ENCODE assay signal across 9 cellular contexts in the genomic region with DNA sequence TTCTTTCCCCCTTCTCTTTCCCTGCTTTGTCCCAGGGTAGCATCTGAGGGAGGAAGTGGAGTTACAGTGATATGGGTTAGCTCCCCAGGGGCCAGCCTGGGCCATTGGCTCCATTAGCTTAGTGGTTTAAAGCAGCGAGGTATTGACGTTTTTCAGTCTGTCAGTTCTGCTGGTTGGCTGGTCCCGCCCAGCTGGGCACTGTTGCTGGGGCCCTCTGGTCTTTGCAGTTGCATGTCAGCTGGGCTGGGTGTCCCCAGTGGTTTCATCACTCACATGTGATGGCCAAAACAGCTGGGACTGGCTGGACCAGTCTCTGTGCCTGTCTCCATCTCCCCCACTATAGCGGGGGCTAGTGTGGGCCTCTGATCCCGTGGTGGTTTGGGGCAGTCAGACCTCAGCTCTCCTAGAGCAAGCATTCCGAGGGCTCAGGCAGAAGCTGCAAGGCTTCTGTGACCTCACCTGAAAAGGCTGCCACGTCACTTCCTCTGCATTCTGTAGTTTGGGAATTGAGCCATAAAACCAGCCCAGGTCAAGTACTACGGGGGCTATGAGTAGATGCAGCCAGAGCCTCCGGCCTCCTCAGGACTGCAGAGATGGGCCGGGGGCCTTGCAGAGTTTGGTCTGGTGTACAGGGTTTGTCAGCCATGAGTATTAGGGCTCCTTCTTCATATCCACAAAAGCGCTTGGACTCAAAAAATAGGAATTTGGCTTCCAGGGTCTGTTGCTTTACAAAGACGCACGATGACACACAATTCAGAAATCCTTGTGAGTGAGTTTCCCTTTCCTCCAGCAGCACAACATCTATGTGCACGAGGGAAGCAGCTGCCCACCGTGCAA. TPM values are rescaled to one million over a fixed set of nuclear protein-coding genes. Genes with fewer than 3 reads are reported as not detected.
DNase-seq lines count a peak whose midpoint lies in the region; ATAC-seq, FAIRE-seq and TF ChIP-seq lines count a peak whose summit lies in the region.
"Had no signal": no experiment of that assay in that cellular context is flagged by ENCODE, and none has a peak within 500 bp of the region (broad histone marks: within the 10 kb centered on the region; RNA-seq: fewer than 3 reads in every experiment).

No MANE protein-coding gene starts in this region.

- H3K27me3 ChIP-seq in BE2C: no peaks in the 10 kb centered on the region
- H3K27me3 ChIP-seq in K562 (ENCODE audit: control insufficient read depth in 2 of 2, insufficient read depth in 2 of 2, low read length in 2 of 2): no peaks in the 10 kb centered on the region

- WGBS in K562 (ENCODE audit: insufficient coverage, low coverage, missing lambda C conversion rate): 80% methylated on average over 14 of the region's 15 CpGs
- 79 to 81% methylated on average over 15 of the region's 15 CpGs for WGBS in lower leg skin, 2 donors

- CTCF ChIA-PET in K562 (lab: Yijun Ruan, JAX; ENCODE audit: low intra/inter-chr PET ratio): no interaction called here

- H3K36me3 Mint-ChIP-seq in HFFc6 (ENCODE audit: low read depth) (no peaks in the 10 kb centered on the region; the same call in 1 of the 2 replicates), memory B cell (peaks cover 6% of the 10 kb centered on the region)

- ATAC-seq in K562 (no peak), memory B cell (ENCODE audit: low read depth) (peak; percentile 33), GM18867 (IDR thresholded peaks at IDR 0.05; ENCODE audit: unreplicated experiment) (no peak)

- H3K9me1 ChIP-seq in K562 (ENCODE audit: control insufficient read depth, insufficient read depth, low read length): peaks cover 4% of the 10 kb centered on the region

- POLR2A ChIA-PET in K562 (lab: Yijun Ruan, JAX): interaction anchor here (0.6 kb wide), 1 partner anchor 436 kb away, joined by 5 read pairs; no protein-coding TSS in a partner anchor

- intact Hi-C loops in K562 (cut with micrococcal nuclease) (loop anchor here (5.0 kb wide), 1 partner anchor 98 kb away; no protein-coding TSS in a partner anchor), lower leg skin (cut with DNase I; ENCODE audit: low total_unique reads) (loop anchor here (5.0 kb wide), 1 partner anchor 118 kb away; no protein-coding TSS in a partner anchor)

- H3K79me2 ChIP-seq in K562 (ENCODE audit: control insufficient read depth, insufficient read depth, low read length): peaks cover 94% of the 10 kb centered on the region

- peaks cover 20% of the 10 kb centered on the region; the same call in 1 of the 2 replicates for H4K20me1 ChIP-seq in K562 (replicated peaks; ENCODE audit: control insufficient read depth, insufficient read depth, low read length)

- TF ChIP-seq CTCF in BE2C (IDR thresholded peaks at IDR 0.05; ENCODE audit: low read depth, low read length) (no peak), HFFc6 (IDR thresholded peaks at IDR 0.05) (no peak), K562 (IDR thresholded peaks at IDR 0.05 in 2 of 3, conservative IDR thresholded peaks at IDR 0.05 in 1 of 3; ENCODE audit: insufficient read depth in 2 of 3, low read depth in 1 of 3, low read length in 3 of 3) (no peak), lower leg skin (IDR thresholded peaks at IDR 0.05) (no peak)

- H3K4me1 ChIP-seq in BE2C (peaks cover 37% of the 10 kb centered on the region), K562 (replicated peaks in 1 of 2; ENCODE audit: control insufficient read depth in 2 of 2, insufficient read depth in 2 of 2, low read length in 2 of 2) (peaks cover 38 to 48% of the 10 kb centered on the region in 2 experiments)

- no peak for TF ChIP-seq EP300 in K562 (IDR thresholded peaks at IDR 0.05; ENCODE audit: low read length)

- peak; percentile 58 for DNase-seq in BE2C
- DNase-seq in HFFc6: peak; percentile 57
- no peak for DNase-seq in K562 (ENCODE audit: extremely low read depth in 1 of 4, low spot score in 3 of 4)
- no peak for DNase-seq in memory B cell (ENCODE audit: low spot score in 2 of 2)
- no peak for DNase-seq in NCI-H1694 treated with DMSO at 0.1 percent for 48 hours (lab: John Stamatoyannopoulos, UW)
- DNase-seq in lower leg skin (ENCODE audit: low spot score in 2 of 2): no peak
- no peak for DNase-seq in SK-N-DZ (ENCODE audit: low spot score)
- DNase-seq: NCI-H2081 treated with DMSO at 0.1 percent for 48 hours had no signal

- TF ChIP-seq POLR2A in K562 (conservative IDR thresholded peaks at IDR 0.05) (no peak), lower leg skin (IDR thresholded peaks at IDR 0.05) (no peak)

- no peak for FAIRE-seq in K562 (lab: Jason Lieb, UNC)

- H3K36me3 ChIP-seq in BE2C (peaks cover 17% of the 10 kb centered on the region), K562 (ENCODE audit: control insufficient read depth, insufficient read depth, low read length) (peaks cover 68% of the 10 kb centered on the region; the same call in 2 of the 3 replicates)

- peak overlapping the region in 1 of 2 experiments; percentile 68; a peak in 2 of 4 replicates for H3K9ac ChIP-seq in K562 (ENCODE audit: insufficient read depth in 1 of 2, low read depth in 2 of 2, low read length in 2 of 2)

- H3K27ac Mint-ChIP-seq in HFFc6 (peak overlapping the region; percentile 97), memory B cell (peak overlapping the region; percentile 85)

- no peak overlapping the region for H2AFZ ChIP-seq in K562 (ENCODE audit: low read depth, low read length)

- H3K4me2 ChIP-seq in K562 (ENCODE audit: insufficient read depth, low read length): no peak overlapping the region

- TF ChIP-seq RAD21 in K562 (CRISPR knock-in tag; conservative IDR thresholded peaks at IDR 0.05 in 1 of 2, IDR thresholded peaks at IDR 0.05 in 1 of 2): no peak

- BruUV-seq in K562 (replicated peaks; lab: Mats Ljungman, UMichigan): no TSS peak

- H3K9me3 ChIP-seq in BE2C (no peaks in the 10 kb centered on the region), K562 (replicated peaks; ENCODE audit: control insufficient read depth, insufficient read depth, low read depth, low read length) (no peaks in the 10 kb centered on the region)

- H3K4me3 ChIP-seq in BE2C (ENCODE audit: low read depth, low read length): no peak overlapping the region
- H3K4me3 ChIP-seq in K562: no peak overlapping the region
- no peak overlapping the region for H3K4me3 ChIP-seq in lower leg skin (ENCODE audit: low read depth, poor library complexity, severe bottlenecking)

- peaks cover 64% of the 10 kb centered on the region for H3K4me1 Mint-ChIP-seq in HFFc6 (ENCODE audit: low read depth)
- H3K4me1 Mint-ChIP-seq in memory B cell: peaks cover 36% of the 10 kb centered on the region

- no peak overlapping the region; the same call in 2 of the 3 replicates for H3K27ac ChIP-seq in K562 (ENCODE audit: extremely low read depth, low read depth, low read length)

- no peaks in the 10 kb centered on the region for H3K9me3 Mint-ChIP-seq in HFFc6
- no peaks in the 10 kb centered on the region for H3K9me3 Mint-ChIP-seq in memory B cell

- peak overlapping the region; percentile 67 for H3K4me3 Mint-ChIP-seq in HFFc6
- no peak overlapping the region for H3K4me3 Mint-ChIP-seq in memory B cell

- in situ Hi-C loops in K562 (cut with MboI): no loop called here

- peaks cover 4% of the 10 kb centered on the region for H3K27me3 Mint-ChIP-seq in HFFc6 (ENCODE audit: insufficient read depth)
- H3K27me3 Mint-ChIP-seq in memory B cell: no peaks in the 10 kb centered on the region

RNA-seq across cellular contexts. Expression of a gene that starts 30.0 kb away (rescaled TPM):
- 1.5 TPM for polyA plus RNA-seq in BE2C (2012; ENCODE audit: insufficient read depth, insufficient read length, low read depth)
- total RNA-seq in HFFc6 (2021; fragmentation: NEBNext Ultra II Directional; extraction: Animal tissue kit (Norgen Biotek cat#: 25700)): 1 to 10 TPM in 2 of 6 experiments, under 1 TPM in 4; 0.61 to 1.3 (median 0.92) TPM
- total RNA-seq in K562 (2011; cell fraction: chromatin; rRNA removed; ENCODE audit: low replicate concordance): 1.3 and 7.5 TPM in 2 replicates
- 14.5 and 15.7 TPM in 2 replicates for total RNA-seq in K562 (2011; cell fraction: nucleolus; rRNA removed)
- 4.5 TPM in 2 replicates for total RNA-seq in K562 (2011; cell fraction: nucleoplasm; rRNA removed)
- total RNA-seq in K562 (2014; rRNA removed): 2.0 and 2.1 TPM in 2 replicates
- 0.22 TPM in 1 of 2 replicates, not detected in the other for total RNA-seq in K562 (2014; rRNA removed; fragmentation: Illumina TruSeq; extraction: Trizol)
- total RNA-seq in K562 (2015; rRNA removed; fragmentation: Illumina TruSeq; extraction: Trizol): 0.76 and 0.90 TPM in 2 replicates
- total RNA-seq in K562 (2021): 2.4 and 2.6 TPM in 2 replicates
- 0.93 and 1.8 TPM in 2 replicates for polyA plus RNA-seq in K562 (2011; rRNA removed)
- 2.5 and 7.7 TPM in 2 replicates for polyA plus RNA-seq in K562 (2011; cell fraction: cytosol; rRNA removed)
- polyA plus RNA-seq in K562 (2011; cell fraction: nucleus; rRNA removed): 3.6 and 7.5 TPM in 2 replicates
- 1.3 and 2.7 TPM in 2 replicates for polyA plus RNA-seq in K562 (2012)
- polyA plus RNA-seq in K562 (2014; fragmentation: Illumina TruSeq; extraction: Trizol): 0.21 and 0.39 TPM in 2 replicates
- polyA plus RNA-seq in K562 (2014; fragmentation: Nextera tagmentation; extraction: Ambion mirVana): not detected
- polyA plus RNA-seq in K562 (2014; rRNA removed): 2.4 and 3.9 TPM in 2 replicates
- polyA minus RNA-seq in K562 (2011; rRNA and poly(A)+ RNA removed): 0.54 and 0.67 TPM in 2 replicates
- polyA minus RNA-seq in K562 (2011; cell fraction: cytosol; rRNA and poly(A)+ RNA removed): 1.4 TPM in 1 of 2 replicates, not detected in the other
- polyA minus RNA-seq in K562 (2011; cell fraction: nucleus; rRNA and poly(A)+ RNA removed): 7.4 and 9.3 TPM in 2 replicates
- total RNA-seq in lower leg skin: 1 to 10 TPM; 4.0 to 8.9 (median 6.7) TPM
- 3.9 and 5.5 TPM in 2 replicates for polyA plus RNA-seq in SK-N-DZ (2014; cell fraction: cytosol; rRNA removed)
- polyA plus RNA-seq in SK-N-DZ (2014; cell fraction: nucleus; rRNA removed): 1.3 and 5.3 TPM in 2 replicates

RNA-seq across cellular contexts. Expression of a gene that starts 30.6 kb away (rescaled TPM):
- polyA plus RNA-seq in BE2C (2012; ENCODE audit: insufficient read depth, insufficient read length, low read depth): 1,465 TPM
- total RNA-seq in HFFc6 (2021; fragmentation: NEBNext Ultra II Directional; extraction: Animal tissue kit (Norgen Biotek cat#: 25700)): 100 to 1,000 TPM; 266 to 393 (median 323) TPM
- total RNA-seq in K562 (2011; cell fraction: chromatin; rRNA removed; ENCODE audit: low replicate concordance): 115 and 283 TPM in 2 replicates
- total RNA-seq in K562 (2011; cell fraction: nucleolus; rRNA removed): 289 and 359 TPM in 2 replicates
- 176 and 255 TPM in 2 replicates for total RNA-seq in K562 (2011; cell fraction: nucleoplasm; rRNA removed)
- total RNA-seq in K562 (2014; rRNA removed): 386 and 429 TPM in 2 replicates
- total RNA-seq in K562 (2014; rRNA removed; fragmentation: Illumina TruSeq; extraction: Trizol): 74.8 and 146 TPM in 2 replicates
- total RNA-seq in K562 (2015; rRNA removed; fragmentation: Illumina TruSeq; extraction: Trizol): 397 and 447 TPM in 2 replicates
- 522 and 559 TPM in 2 replicates for total RNA-seq in K562 (2021)
- polyA plus RNA-seq in K562 (2011; rRNA removed): 340 and 343 TPM in 2 replicates
- polyA plus RNA-seq in K562 (2011; cell fraction: cytosol; rRNA removed): 881 and 1,009 TPM in 2 replicates
- 249 and 320 TPM in 2 replicates for polyA plus RNA-seq in K562 (2011; cell fraction: nucleus; rRNA removed)
- polyA plus RNA-seq in K562 (2012): 401 and 675 TPM in 2 replicates
- 298 and 395 TPM in 2 replicates for polyA plus RNA-seq in K562 (2014; fragmentation: Illumina TruSeq; extraction: Trizol)
- 100 to 1,000 TPM; 263 to 440 TPM for polyA plus RNA-seq in K562 (2014; fragmentation: Nextera tagmentation; extraction: Ambion mirVana)
- polyA plus RNA-seq in K562 (2014; rRNA removed): 596 and 801 TPM in 2 replicates
- 72.8 and 113 TPM in 2 replicates for polyA minus RNA-seq in K562 (2011; rRNA and poly(A)+ RNA removed)
- polyA minus RNA-seq in K562 (2011; cell fraction: cytosol; rRNA and poly(A)+ RNA removed): 98.7 and 142 TPM in 2 replicates
- 52.4 and 62.5 TPM in 2 replicates for polyA minus RNA-seq in K562 (2011; cell fraction: nucleus; rRNA and poly(A)+ RNA removed)
- total RNA-seq in lower leg skin: 100 to 1,000 TPM in 2 of 4 donors, 10 to 100 TPM in 2; 31.4 to 179 (median 108) TPM
- polyA plus RNA-seq in SK-N-DZ (2014; cell fraction: cytosol; rRNA removed): 38.2 and 54.5 TPM in 2 replicates
- 66.8 and 68.6 TPM in 2 replicates for polyA plus RNA-seq in SK-N-DZ (2014; cell fraction: nucleus; rRNA removed)

RNA-seq across cellular contexts. Expression of a gene that starts 43.3 kb away (rescaled TPM):
- 2.4 TPM for polyA plus RNA-seq in BE2C (2012; ENCODE audit: insufficient read depth, insufficient read length, low read depth)
- total RNA-seq in HFFc6 (2021; fragmentation: NEBNext Ultra II Directional; extraction: Animal tissue kit (Norgen Biotek cat#: 25700)): 1 to 10 TPM; 1.4 to 2.5 (median 2.0) TPM
- total RNA-seq in K562 (2011; cell fraction: chromatin; rRNA removed; ENCODE audit: low replicate concordance): 31.5 and 32.8 TPM in 2 replicates
- 14.5 and 16.2 TPM in 2 replicates for total RNA-seq in K562 (2011; cell fraction: nucleolus; rRNA removed)
- total RNA-seq in K562 (2011; cell fraction: nucleoplasm; rRNA removed): 22.3 and 39.8 TPM in 2 replicates
- total RNA-seq in K562 (2014; rRNA removed): 1.3 and 1.5 TPM in 2 replicates
- total RNA-seq in K562 (2014; rRNA removed; fragmentation: Illumina TruSeq; extraction: Trizol): 0.86 and 0.98 TPM in 2 replicates
- total RNA-seq in K562 (2015; rRNA removed; fragmentation: Illumina TruSeq; extraction: Trizol): 1.1 TPM in 2 replicates
- total RNA-seq in K562 (2021): 3.6 and 4.8 TPM in 2 replicates
- polyA plus RNA-seq in K562 (2011; rRNA removed): 1.0 and 1.6 TPM in 2 replicates
- 0.86 and 2.6 TPM in 2 replicates for polyA plus RNA-seq in K562 (2011; cell fraction: cytosol; rRNA removed)
- polyA plus RNA-seq in K562 (2011; cell fraction: nucleus; rRNA removed): 12.5 and 30.5 TPM in 2 replicates
- polyA plus RNA-seq in K562 (2012): 4.6 and 18.0 TPM in 2 replicates
- polyA plus RNA-seq in K562 (2014; fragmentation: Illumina TruSeq; extraction: Trizol): 2.9 and 3.8 TPM in 2 replicates
- polyA plus RNA-seq in K562 (2014; fragmentation: Nextera tagmentation; extraction: Ambion mirVana): under 1 TPM in 1 of 2 experiments, not detected in 1; 0.04 TPM
- polyA plus RNA-seq in K562 (2014; rRNA removed): 4.8 and 5.8 TPM in 2 replicates
- polyA minus RNA-seq in K562 (2011; rRNA and poly(A)+ RNA removed): 0.81 and 1.1 TPM in 2 replicates
- polyA minus RNA-seq in K562 (2011; cell fraction: cytosol; rRNA and poly(A)+ RNA removed): 0.46 and 1.0 TPM in 2 replicates
- 2.4 and 2.7 TPM in 2 replicates for polyA minus RNA-seq in K562 (2011; cell fraction: nucleus; rRNA and poly(A)+ RNA removed)
- 1 to 10 TPM in 1 of 4 donors, under 1 TPM in 3; 0.15 to 2.8 (median 0.49) TPM for total RNA-seq in lower leg skin
- polyA plus RNA-seq in SK-N-DZ (2014; cell fraction: cytosol; rRNA removed): 1.3 and 2.1 TPM in 2 replicates
- polyA plus RNA-seq in SK-N-DZ (2014; cell fraction: nucleus; rRNA removed): 8.0 and 27.0 TPM in 2 replicates

RNA-seq across cellular contexts. Expression of a gene that starts 52.7 kb away (rescaled TPM):
- polyA plus RNA-seq in BE2C (2012; ENCODE audit: insufficient read depth, insufficient read length, low read depth): not detected
- total RNA-seq in HFFc6 (2021; fragmentation: NEBNext Ultra II Directional; extraction: Animal tissue kit (Norgen Biotek cat#: 25700)): under 1 TPM; 0.09 to 0.28 (median 0.15) TPM
- total RNA-seq in K562 (2011; cell fraction: chromatin; rRNA removed; ENCODE audit: low replicate concordance): 0.09 and 0.56 TPM in 2 replicates
- 0.53 and 0.67 TPM in 2 replicates for total RNA-seq in K562 (2011; cell fraction: nucleolus; rRNA removed)
- 0.29 and 0.46 TPM in 2 replicates for total RNA-seq in K562 (2011; cell fraction: nucleoplasm; rRNA removed)
- total RNA-seq in K562 (2014; rRNA removed) (0.23 and 0.33 TPM in 2 replicates), K562 (2014; rRNA removed; fragmentation: Illumina TruSeq; extraction: Trizol) (0.04 TPM in 1 of 2 replicates, not detected in the other), K562 (2015; rRNA removed; fragmentation: Illumina TruSeq; extraction: Trizol) (0.08 and 0.11 TPM in 2 replicates), K562 (2021) (0.29 and 0.35 TPM in 2 replicates), lower leg skin (1 to 10 TPM in 1 of 4 donors, under 1 TPM in 1, not detected in 2; 0.17 to 1.4 TPM)
- polyA plus RNA-seq in K562 (2011; rRNA removed) (0.04 and 0.07 TPM in 2 replicates), K562 (2014; fragmentation: Illumina TruSeq; extraction: Trizol) (0.04 TPM in 2 replicates), K562 (2014; fragmentation: Nextera tagmentation; extraction: Ambion mirVana) (not detected), K562 (2014; rRNA removed) (0.05 and 0.31 TPM in 2 replicates)
- 0.01 and 0.67 TPM in 2 replicates for polyA plus RNA-seq in K562 (2011; cell fraction: cytosol; rRNA removed)
- polyA plus RNA-seq in K562 (2011; cell fraction: nucleus; rRNA removed): 0.22 and 0.77 TPM in 2 replicates
- 0.05 and 0.29 TPM in 2 replicates for polyA plus RNA-seq in K562 (2012)
- 0.14 TPM in 1 of 2 replicates, not detected in the other for polyA minus RNA-seq in K562 (2011; rRNA and poly(A)+ RNA removed)
- not detected in 2 replicates for polyA minus RNA-seq in K562 (2011; cell fraction: cytosol; rRNA and poly(A)+ RNA removed)
- 0.22 and 0.27 TPM in 2 replicates for polyA minus RNA-seq in K562 (2011; cell fraction: nucleus; rRNA and poly(A)+ RNA removed)
- 1.1 and 1.8 TPM in 2 replicates for polyA plus RNA-seq in SK-N-DZ (2014; cell fraction: cytosol; rRNA removed)
- 2.3 and 3.6 TPM in 2 replicates for polyA plus RNA-seq in SK-N-DZ (2014; cell fraction: nucleus; rRNA removed)

Comparison
In these comparisons a context has a peak if more than half of its experiments do, and no peak if none do; other contexts are left out.
1. DNase-seq: peak in BE2C (single experiment) and HFFc6 (single experiment); none in K562 (0 of 4), memory B cell (0 of 2), NCI-H1694 treated with DMSO at 0.1 percent for 48 hours (single experiment), lower leg skin (0 of 2) and SK-N-DZ (single experiment).